ENCODE assay signal across 17 cellular contexts in genomic region chr4:21802406-21802805, GRCh38.
DNase-seq lines count a peak whose midpoint lies in the region; ATAC-seq, FAIRE-seq and TF ChIP-seq lines count a peak whose summit lies in the region.
"Had no signal": no experiment of that assay in that cellular context is flagged by ENCODE, and none has a peak within 500 bp of the region (broad histone marks: within the 10 kb centered on the region; RNA-seq: fewer than 3 reads in every experiment).

No MANE protein-coding gene starts in this region.

- no peaks in the 10 kb centered on the region for H3K79me2 ChIP-seq in mammary epithelial cell (ENCODE audit: insufficient read depth, low read length)

- H4K20me1 ChIP-seq in mammary epithelial cell (ENCODE audit: insufficient read depth, low read length) = no peaks in the 10 kb centered on the region

- no peak overlapping the region for H3K9ac ChIP-seq in mammary epithelial cell (ENCODE audit: insufficient read depth, low read length)

- ATAC-seq in stimulated activated effector memory CD8-positive, alpha-beta T cell treated with anti-CD3 and anti-CD28 coated beads, Interleukin-12 subunit alpha, Interleukin-12 subunit beta, amount 100 ng/mL, for 72 hours = no peak

- in situ Hi-C loops in mammary epithelial cell (cut with MboI; ENCODE audit: low sequenced_read_pairs in 2 of 2) = loop anchor here in 1 of 2 donors (25.0 kb wide), 2 partner anchors 285 to 885 kb away; partner anchors contain the start of gene GBA3

- no peaks in the 10 kb centered on the region for H3K36me3 ChIP-seq in mammary epithelial cell (ENCODE audit: insufficient read depth, low read length)

- DNase-seq in 8988T = peak; percentile 6
- peak; percentile 51 for DNase-seq in HTR-8/SVneo (ENCODE audit: insufficient read length, low spot score)
- peak; percentile 55 for DNase-seq in mammary epithelial cell
- DNase-seq in glomerular visceral epithelial cell (ENCODE audit: extremely low spot score) = peak; percentile 70
- DNase-seq in effector CD4-positive, alpha-beta T cell = no peak
- no peak for DNase-seq in stimulated activated CD4-positive, alpha-beta T cell treated with anti-CD3 and anti-CD28 coated beads, Interleukin-2, amount 100 ng/mL, for 24 hours
- no peak for DNase-seq in activated CD4-positive, alpha-beta T cell treated with anti-CD3 and anti-CD28 coated beads, Interleukin-2, amount 50 U/mL, for 1 hour
- DNase-seq in stimulated activated effector memory CD8-positive, alpha-beta T cell treated with anti-CD3 and anti-CD28 coated beads, Interleukin-12 subunit alpha, Interleukin-12 subunit beta, amount 100 ng/mL, for 72 hours (ENCODE audit: low spot score in 2 of 2) = no peak
- DNase-seq: activated CD4-positive, alpha-beta T cell treated with anti-CD3 and anti-CD28 coated beads, Interleukin-2, amount 10 ng/mL, durations not matched to agents 24 days and 14 days; anterior cingulate cortex; effector memory CD4-positive, alpha-beta T cell; hypothalamus; NCI-H1092; small intestine; substantia nigra; T-helper 2 cell had no signal

- no peak overlapping the region for H2AFZ ChIP-seq in mammary epithelial cell (ENCODE audit: low read depth, low read length)

- BruUV-seq in mammary epithelial cell (replicated peaks; lab: Mats Ljungman, UMichigan) = no TSS peak

- dilution Hi-C loops in mammary epithelial cell (cut with HindIII; ENCODE audit: low sequenced_read_pairs) = no loop called here

- no peaks in the 10 kb centered on the region for H3K36me3 Mint-ChIP-seq in stimulated activated effector memory CD8-positive, alpha-beta T cell treated with anti-CD3 and anti-CD28 coated beads, Interleukin-12 subunit alpha, Interleukin-12 subunit beta, amount 100 ng/mL, for 72 hours

- H3K4me1 Mint-ChIP-seq in stimulated activated effector memory CD8-positive, alpha-beta T cell treated with anti-CD3 and anti-CD28 coated beads, Interleukin-12 subunit alpha, Interleukin-12 subunit beta, amount 100 ng/mL, for 72 hours = no peaks in the 10 kb centered on the region
- H3K4me1 Mint-ChIP-seq: activated CD4-positive, alpha-beta T cell treated with anti-CD3 and anti-CD28 coated beads, Interleukin-2, amount 10 ng/mL, durations not matched to agents 24 days and 14 days had no signal

- no peak overlapping the region for H3K4me3 ChIP-seq in mammary epithelial cell (replicated peaks in 1 of 3; ENCODE audit: insufficient read depth in 1 of 3, low read depth in 2 of 3, low read length in 3 of 3)

- no peak overlapping the region for H3K4me3 Mint-ChIP-seq in stimulated activated effector memory CD8-positive, alpha-beta T cell treated with anti-CD3 and anti-CD28 coated beads, Interleukin-12 subunit alpha, Interleukin-12 subunit beta, amount 100 ng/mL, for 72 hours
- H3K4me3 Mint-ChIP-seq: activated CD4-positive, alpha-beta T cell treated with anti-CD3 and anti-CD28 coated beads, Interleukin-2, amount 10 ng/mL, durations not matched to agents 24 days and 14 days had no signal

- FAIRE-seq in HTR-8/SVneo (lab: Jason Lieb, UNC) = no peak
- FAIRE-seq: A204.1, small intestine had no signal

- CTCF ChIA-PET in mammary epithelial cell (lab: Charles Lee; ENCODE audit: low non-redundant PET) = no interaction called here

- no peaks in the 10 kb centered on the region for H3K27me3 ChIP-seq in mammary epithelial cell (ENCODE audit: insufficient read depth, low read length)

- H3K9me3 Mint-ChIP-seq in stimulated activated effector memory CD8-positive, alpha-beta T cell treated with anti-CD3 and anti-CD28 coated beads, Interleukin-12 subunit alpha, Interleukin-12 subunit beta, amount 100 ng/mL, for 72 hours = peaks cover 5% of the 10 kb centered on the region
- H3K9me3 Mint-ChIP-seq: activated CD4-positive, alpha-beta T cell treated with anti-CD3 and anti-CD28 coated beads, Interleukin-2, amount 10 ng/mL, durations not matched to agents 24 days and 14 days had no signal

- H3K9me3 ChIP-seq in mammary epithelial cell (replicated peaks; ENCODE audit: insufficient read depth, low read length) = no peaks in the 10 kb centered on the region

- no peak overlapping the region for H3K27ac Mint-ChIP-seq in stimulated activated effector memory CD8-positive, alpha-beta T cell treated with anti-CD3 and anti-CD28 coated beads, Interleukin-12 subunit alpha, Interleukin-12 subunit beta, amount 100 ng/mL, for 72 hours
- H3K27ac Mint-ChIP-seq: activated CD4-positive, alpha-beta T cell treated with anti-CD3 and anti-CD28 coated beads, Interleukin-2, amount 10 ng/mL, durations not matched to agents 24 days and 14 days had no signal

- H3K27ac ChIP-seq in mammary epithelial cell (ENCODE audit: insufficient read depth, low read depth, low read length) = peak overlapping the region; percentile 57

- no peak for TF ChIP-seq CTCF in mammary epithelial cell (conservative IDR thresholded peaks at IDR 0.05 in 1 of 2, IDR thresholded peaks at IDR 0.05 in 1 of 2; ENCODE audit: extremely low read depth in 1 of 2, insufficient read depth in 1 of 2, low read depth in 1 of 2, low read length in 2 of 2)

- peak overlapping the region; percentile 48 for H3K4me2 ChIP-seq in mammary epithelial cell (ENCODE audit: insufficient read depth, low read depth, low read length)

- peaks cover 13% of the 10 kb centered on the region for H3K4me1 ChIP-seq in mammary epithelial cell (ENCODE audit: insufficient read depth, low read length)

- whole genome bisulfite sequencing in mammary epithelial cell (ENCODE audit: low coverage, missing lambda C conversion rate) = 0% methylated on average over 1 of the region's 1 CpG

- intact Hi-C loops in mammary epithelial cell (cut with micrococcal nuclease) = no loop called here

Comparison
In these comparisons a context has a peak if more than half of its experiments do, and no peak if none do; other contexts are left out.
1. DNase-seq: peak in 8988T (single experiment), HTR-8/SVneo (single experiment), mammary epithelial cell (single experiment) and glomerular visceral epithelial cell (single experiment); none in effector CD4-positive, alpha-beta T cell (single experiment), stimulated activated CD4-positive, alpha-beta T cell treated with anti-CD3 and anti-CD28 coated beads, Interleukin-2, amount 100 ng/mL, for 24 hours (0 of 2), activated CD4-positive, alpha-beta T cell treated with anti-CD3 and anti-CD28 coated beads, Interleukin-2, amount 50 U/mL, for 1 hour (single experiment) and stimulated activated effector memory CD8-positive, alpha-beta T cell treated with anti-CD3 and anti-CD28 coated beads, Interleukin-12 subunit alpha, Interleukin-12 subunit beta, amount 100 ng/mL, for 72 hours (0 of 2).